In the genomic region with DNA sequence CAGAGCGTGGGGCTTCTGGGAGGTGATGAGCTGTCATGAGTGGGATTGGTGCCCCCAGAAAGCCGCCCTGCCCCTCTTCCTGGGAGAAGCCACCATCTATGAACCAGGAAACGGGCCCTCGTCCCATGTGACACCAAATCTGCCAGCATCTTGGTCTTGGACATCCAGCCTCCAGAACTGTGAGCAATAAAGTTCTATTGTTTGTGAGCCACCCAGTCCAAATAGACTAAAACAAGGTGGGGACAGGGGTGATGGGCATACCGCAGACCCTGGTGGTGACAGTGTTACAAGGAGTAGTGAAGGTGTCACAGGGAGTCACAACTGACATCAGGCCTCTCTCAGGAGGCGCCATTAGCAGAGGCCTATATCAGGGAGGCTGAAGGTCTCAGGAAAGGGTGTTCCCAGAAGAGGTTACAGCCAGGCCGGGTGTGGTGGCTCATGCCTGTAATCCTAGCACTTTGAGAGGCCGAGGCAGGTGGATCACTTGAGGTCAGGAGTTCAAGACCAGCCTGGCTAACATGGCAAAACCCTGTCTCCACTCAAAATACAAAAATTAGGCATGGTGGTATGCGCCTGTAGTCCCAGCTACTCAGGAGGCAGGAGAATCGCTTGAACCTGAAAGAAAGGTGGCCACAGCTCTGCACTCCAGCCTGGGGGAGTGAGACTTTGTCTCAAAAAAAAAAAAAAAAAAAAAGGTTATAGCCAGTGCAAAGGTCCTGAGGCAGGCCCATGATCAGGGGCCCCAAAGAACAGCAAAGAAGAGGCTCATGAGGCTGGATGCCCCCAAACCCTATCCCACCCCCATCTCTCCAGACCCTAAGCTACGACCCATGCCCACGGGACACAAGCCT, we compare ENCODE assay signal across 1 cellular context.
TF ChIP-seq lines count a peak whose summit lies in the region.

No MANE protein-coding gene starts in this region.

TF ChIP-seq in WTC11, 78 proteins besides CTCF, POLR2A, EP300 and RAD21 (continued from another document):
- TF ChIP-seq TEAD4 (CRISPR knock-in tag; IDR thresholded peaks at IDR 0.05) (no peak), ZNF121 (CRISPR knock-in tag; IDR thresholded peaks at IDR 0.05) (no peak)
- TF ChIP-seq, protein P1, sequence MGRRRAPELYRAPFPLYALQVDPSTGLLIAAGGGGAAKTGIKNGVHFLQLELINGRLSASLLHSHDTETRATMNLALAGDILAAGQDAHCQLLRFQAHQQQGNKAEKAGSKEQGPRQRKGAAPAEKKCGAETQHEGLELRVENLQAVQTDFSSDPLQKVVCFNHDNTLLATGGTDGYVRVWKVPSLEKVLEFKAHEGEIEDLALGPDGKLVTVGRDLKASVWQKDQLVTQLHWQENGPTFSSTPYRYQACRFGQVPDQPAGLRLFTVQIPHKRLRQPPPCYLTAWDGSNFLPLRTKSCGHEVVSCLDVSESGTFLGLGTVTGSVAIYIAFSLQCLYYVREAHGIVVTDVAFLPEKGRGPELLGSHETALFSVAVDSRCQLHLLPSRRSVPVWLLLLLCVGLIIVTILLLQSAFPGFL (CRISPR knock-in tag; IDR thresholded peaks at IDR 0.05; ENCODE audit: borderline replicate concordance) = no peak
